ENCODE assay signal across 22 cellular contexts in genomic region chr11:57348052-57348451, GRCh38. TPM values are rescaled to one million over a fixed set of nuclear protein-coding genes. Genes with fewer than 3 reads are reported as not detected.
DNase-seq lines count a peak whose midpoint lies in the region; ATAC-seq, FAIRE-seq and TF ChIP-seq lines count a peak whose summit lies in the region.
"Had no signal": no experiment of that assay in that cellular context is flagged by ENCODE, and none has a peak within 500 bp of the region (broad histone marks: within the 10 kb centered on the region; RNA-seq: fewer than 3 reads in every experiment).

No MANE protein-coding gene starts in this region.

- H3K36me3 Mint-ChIP-seq in activated T-helper 17 cell treated with anti-CD3 and anti-CD28 coated beads, Interleukin-2, amount 50 U/mL, for 72 hours (ENCODE audit: low read depth) = no peaks in the 10 kb centered on the region

- no peaks in the 10 kb centered on the region for H3K27me3 Mint-ChIP-seq in activated T-helper 17 cell treated with anti-CD3 and anti-CD28 coated beads, Interleukin-2, amount 50 U/mL, for 72 hours

- H3K9me1 ChIP-seq in K562 (ENCODE audit: control insufficient read depth, insufficient read depth, low read length) = no peaks in the 10 kb centered on the region

- H3K4me1 ChIP-seq in K562 (replicated peaks in 1 of 2; ENCODE audit: control insufficient read depth in 2 of 2, insufficient read depth in 2 of 2, low read length in 2 of 2) (peaks cover 14 to 19% of the 10 kb centered on the region in 2 experiments), osteoblast (ENCODE audit: insufficient read depth, low read length) (peaks cover 5% of the 10 kb centered on the region)

- H4K20me1 ChIP-seq in K562 (replicated peaks; ENCODE audit: control insufficient read depth, insufficient read depth, low read length) = no peaks in the 10 kb centered on the region
- no peaks in the 10 kb centered on the region for H4K20me1 ChIP-seq in osteoblast (ENCODE audit: insufficient read depth, low read length)
- H4K20me1 ChIP-seq: BLaER1 had no signal

- POLR2A ChIA-PET in K562 (lab: Yijun Ruan, JAX) = interaction anchor here (0.6 to 1.4 kb wide), 2 partner anchors 84 to 356 kb away, joined by 3 to 4 read pairs; no protein-coding TSS in a partner anchor

- intact Hi-C loops in K562 (cut with micrococcal nuclease) = loop anchor here (5.0 to 10.0 kb wide), 2 partner anchors 447 to 1164 kb away; no protein-coding TSS in a partner anchor

- no peak for ATAC-seq in activated T-helper 17 cell treated with anti-CD3 and anti-CD28 coated beads, Interleukin-2, amount 50 U/mL, for 72 hours (replicated peaks)
- ATAC-seq in K562 = peak; percentile 46
- ATAC-seq: Panc1, SK-N-SH treated with all-trans-retinoic acid at 6 μM for 48 hours had no signal

- H3K4me3 Mint-ChIP-seq in activated T-helper 17 cell treated with anti-CD3 and anti-CD28 coated beads, Interleukin-2, amount 50 U/mL, for 72 hours = no peak overlapping the region
- H3K4me3 Mint-ChIP-seq: CD4-positive, alpha-beta T cell had no signal

- H3K4me3 ChIP-seq in K562 (no peak overlapping the region), osteoblast (ENCODE audit: insufficient read depth, low read length) (no peak overlapping the region)
- H3K4me3 ChIP-seq: BLaER1, GM23248, HAP-1 had no signal

- H2AFZ ChIP-seq in K562 (ENCODE audit: low read depth, low read length) (peak overlapping the region; percentile 75), osteoblast (ENCODE audit: low read length) (no peak overlapping the region)
- H2AFZ ChIP-seq: GM23248 had no signal

- in situ Hi-C loops in K562 (cut with MboI) = loop anchor here (10.0 kb wide), 2 partner anchors 177 to 1167 kb away; no protein-coding TSS in a partner anchor

- TF ChIP-seq CTCF in K562 (IDR thresholded peaks at IDR 0.05 in 2 of 3, conservative IDR thresholded peaks at IDR 0.05 in 1 of 3; ENCODE audit: insufficient read depth in 2 of 3, low read depth in 1 of 3, low read length in 3 of 3) (no peak), osteoblast (IDR thresholded peaks at IDR 0.05; ENCODE audit: extremely low read depth, low read depth, low read length) (no peak)

- peaks cover 8% of the 10 kb centered on the region for H3K4me1 Mint-ChIP-seq in activated T-helper 17 cell treated with anti-CD3 and anti-CD28 coated beads, Interleukin-2, amount 50 U/mL, for 72 hours

- H3K36me3 ChIP-seq in K562 (ENCODE audit: control insufficient read depth, insufficient read depth, low read length) = no peaks in the 10 kb centered on the region
- no peaks in the 10 kb centered on the region for H3K36me3 ChIP-seq in osteoblast (ENCODE audit: insufficient read depth, low read length)
- H3K36me3 ChIP-seq: BLaER1, HAP-1 had no signal

- no peak for TF ChIP-seq POLR2A in K562 (conservative IDR thresholded peaks at IDR 0.05)
- TF ChIP-seq POLR2A in erythroblast (IDR thresholded peaks at IDR 0.05; ENCODE audit: low read length) = no peak

- H3K9ac ChIP-seq in K562 (ENCODE audit: insufficient read depth in 1 of 2, low read depth in 2 of 2, low read length in 2 of 2) = peak overlapping the region in 1 of 2 experiments; percentile 53; a peak in 1 of 4 replicates
- H3K9ac ChIP-seq: BLaER1, GM23248, KMS-11 had no signal

- TF ChIP-seq RAD21 in K562 (CRISPR knock-in tag; conservative IDR thresholded peaks at IDR 0.05 in 1 of 2, IDR thresholded peaks at IDR 0.05 in 1 of 2) = no peak

- H3K9me3 Mint-ChIP-seq in activated T-helper 17 cell treated with anti-CD3 and anti-CD28 coated beads, Interleukin-2, amount 50 U/mL, for 72 hours = no peaks in the 10 kb centered on the region
- H3K9me3 Mint-ChIP-seq: CD4-positive, alpha-beta T cell had no signal

- CTCF ChIA-PET in K562 (lab: Yijun Ruan, JAX; ENCODE audit: low intra/inter-chr PET ratio) = interaction anchor here (0.7 kb wide), 1 partner anchor 173 kb away, joined by 3 read pairs; no protein-coding TSS in a partner anchor

- H3K9me3 ChIP-seq in K562 (replicated peaks; ENCODE audit: control insufficient read depth, insufficient read depth, low read depth, low read length) (0 out of 2 replicates have a peak, but pooled peaks cover 4% of the 10 kb centered on the region), osteoblast (ENCODE audit: low read depth, low read length) (peaks cover 2% of the 10 kb centered on the region)
- H3K9me3 ChIP-seq: HAP-1 had no signal

- DNase-seq in K562 (ENCODE audit: extremely low read depth in 1 of 4, low spot score in 3 of 4) (no peak), osteoblast (ENCODE audit: insufficient read length, low spot score, missing footprints) (peak; percentile 23), erythroblast (lab: John Stamatoyannopoulos, UW) (no peak), T-helper 9 cell (no peak)
- DNase-seq: ACHN; CD4-positive, alpha-beta T cell; COR-L47; DMS79; GM23248; NCI-H1092 treated with DMSO at 0.1 percent for 48 hours; NCI-H1436 treated with DMSO at 0.1 percent for 48 hours; NCI-H1930; NCI-H69; NK-92 treated with Interleukin-12 subunit alpha and Interleukin-12 subunit beta, amount 100 ng/mL, for 24 hours had no signal

- H3K27ac Mint-ChIP-seq in activated T-helper 17 cell treated with anti-CD3 and anti-CD28 coated beads, Interleukin-2, amount 50 U/mL, for 72 hours = peak overlapping the region; percentile 31
- H3K27ac Mint-ChIP-seq: CD4-positive, alpha-beta T cell had no signal

- H3K79me2 ChIP-seq in K562 (ENCODE audit: control insufficient read depth, insufficient read depth, low read length) (no peaks in the 10 kb centered on the region), osteoblast (ENCODE audit: insufficient read depth, low read length) (no peaks in the 10 kb centered on the region)

- H3K4me2 ChIP-seq in K562 (ENCODE audit: insufficient read depth, low read length) (no peak overlapping the region), osteoblast (ENCODE audit: insufficient read depth, low read length) (no peak overlapping the region)
- H3K4me2 ChIP-seq: BLaER1, KMS-11 had no signal

- FAIRE-seq in K562 (lab: Jason Lieb, UNC) = no peak

- H3K27ac ChIP-seq in K562 (ENCODE audit: extremely low read depth, low read depth, low read length) (no peak overlapping the region), osteoblast (ENCODE audit: low read depth, low read length) (no peak overlapping the region)
- H3K27ac ChIP-seq: BLaER1, GM23248, KMS-11 had no signal

- no peak for TF ChIP-seq EP300 in K562 (IDR thresholded peaks at IDR 0.05; ENCODE audit: low read length)

- no TSS peak for BruUV-seq in K562 (replicated peaks; lab: Mats Ljungman, UMichigan)

- H3K27me3 ChIP-seq in K562 (ENCODE audit: control insufficient read depth in 2 of 2, insufficient read depth in 2 of 2, low read length in 2 of 2) (no peaks in the 10 kb centered on the region), osteoblast (ENCODE audit: insufficient read depth, low read length) (peaks cover 9% of the 10 kb centered on the region)
- H3K27me3 ChIP-seq: BLaER1 had no signal

- 44% methylated on average over 6 of the region's 7 CpGs for WGBS in K562 (ENCODE audit: insufficient coverage, low coverage, missing lambda C conversion rate)

RNA-seq across cellular contexts. Expression of gene P2RX3, which starts 9.9 kb away (rescaled TPM):
- total RNA-seq in activated T-helper 17 cell treated with anti-CD3 and anti-CD28 coated beads, Interleukin-2, amount 50 U/mL, for 72 hours = not detected
- not detected in 2 replicates for total RNA-seq in K562 (2011; cell fraction: chromatin; rRNA removed; ENCODE audit: low replicate concordance)
- not detected in 2 replicates for total RNA-seq in K562 (2011; cell fraction: nucleolus; rRNA removed)
- not detected in 2 replicates for total RNA-seq in K562 (2011; cell fraction: nucleoplasm; rRNA removed)
- not detected in 2 replicates for total RNA-seq in K562 (2014; rRNA removed)
- total RNA-seq in K562 (2014; rRNA removed; fragmentation: Illumina TruSeq; extraction: Trizol) = not detected in 2 replicates
- not detected in 2 replicates for total RNA-seq in K562 (2015; rRNA removed; fragmentation: Illumina TruSeq; extraction: Trizol)
- not detected in 2 replicates for total RNA-seq in K562 (2021)
- polyA plus RNA-seq in K562 (2011; rRNA removed) = not detected in 2 replicates
- polyA plus RNA-seq in K562 (2011; cell fraction: cytosol; rRNA removed) = 0.07 TPM in 1 of 2 replicates, not detected in the other
- not detected in 2 replicates for polyA plus RNA-seq in K562 (2011; cell fraction: nucleus; rRNA removed)
- polyA plus RNA-seq in K562 (2012) = not detected in 2 replicates
- not detected in 2 replicates for polyA plus RNA-seq in K562 (2014; fragmentation: Illumina TruSeq; extraction: Trizol)
- not detected for polyA plus RNA-seq in K562 (2014; fragmentation: Nextera tagmentation; extraction: Ambion mirVana)
- polyA plus RNA-seq in K562 (2014; rRNA removed) = not detected in 2 replicates
- not detected in 2 replicates for polyA minus RNA-seq in K562 (2011; rRNA and poly(A)+ RNA removed)
- polyA minus RNA-seq in K562 (2011; cell fraction: cytosol; rRNA and poly(A)+ RNA removed) = not detected in 2 replicates
- not detected in 2 replicates for polyA minus RNA-seq in K562 (2011; cell fraction: nucleus; rRNA and poly(A)+ RNA removed)
- total RNA-seq in osteoblast = not detected in 2 replicates
- total RNA-seq: CD4-positive, alpha-beta T cell; GM23248; HT1080; NCI-H460 had no signal

RNA-seq across cellular contexts. Expression of gene SSRP1, which starts 12.4 kb away (rescaled TPM):
- 100 to 1,000 TPM in 1 of 2 donors, 10 to 100 TPM in 1; 92.1 to 171 TPM for total RNA-seq in activated T-helper 17 cell treated with anti-CD3 and anti-CD28 coated beads, Interleukin-2, amount 50 U/mL, for 72 hours
- total RNA-seq in K562 (2011; cell fraction: chromatin; rRNA removed; ENCODE audit: low replicate concordance) = 63.0 and 84.0 TPM in 2 replicates
- 50.7 and 51.9 TPM in 2 replicates for total RNA-seq in K562 (2011; cell fraction: nucleolus; rRNA removed)
- 52.0 and 58.5 TPM in 2 replicates for total RNA-seq in K562 (2011; cell fraction: nucleoplasm; rRNA removed)
- total RNA-seq in K562 (2014; rRNA removed) = 257 and 316 TPM in 2 replicates
- 216 and 243 TPM in 2 replicates for total RNA-seq in K562 (2014; rRNA removed; fragmentation: Illumina TruSeq; extraction: Trizol)
- total RNA-seq in K562 (2015; rRNA removed; fragmentation: Illumina TruSeq; extraction: Trizol) = 259 and 269 TPM in 2 replicates
- total RNA-seq in K562 (2021) = 224 and 245 TPM in 2 replicates
- 232 and 251 TPM in 2 replicates for polyA plus RNA-seq in K562 (2011; rRNA removed)
- polyA plus RNA-seq in K562 (2011; cell fraction: cytosol; rRNA removed) = 291 and 330 TPM in 2 replicates
- 122 and 133 TPM in 2 replicates for polyA plus RNA-seq in K562 (2011; cell fraction: nucleus; rRNA removed)
- 172 and 211 TPM in 2 replicates for polyA plus RNA-seq in K562 (2012)
- 314 and 416 TPM in 2 replicates for polyA plus RNA-seq in K562 (2014; fragmentation: Illumina TruSeq; extraction: Trizol)
- 10 to 100 TPM; 91.1 to 96.0 TPM for polyA plus RNA-seq in K562 (2014; fragmentation: Nextera tagmentation; extraction: Ambion mirVana)
- 224 and 238 TPM in 2 replicates for polyA plus RNA-seq in K562 (2014; rRNA removed)
- 224 and 271 TPM in 2 replicates for polyA minus RNA-seq in K562 (2011; rRNA and poly(A)+ RNA removed)
- 164 and 173 TPM in 2 replicates for polyA minus RNA-seq in K562 (2011; cell fraction: cytosol; rRNA and poly(A)+ RNA removed)
- polyA minus RNA-seq in K562 (2011; cell fraction: nucleus; rRNA and poly(A)+ RNA removed) = 25.0 and 46.5 TPM in 2 replicates
- 55.4 and 58.0 TPM in 2 replicates for total RNA-seq in osteoblast

RNA-seq across cellular contexts. Expression of gene TNKS1BP1, which starts 23.3 kb away (rescaled TPM):
- 10 to 100 TPM in 1 of 2 donors, 1 to 10 TPM in 1; 4.1 to 13.6 TPM for total RNA-seq in activated T-helper 17 cell treated with anti-CD3 and anti-CD28 coated beads, Interleukin-2, amount 50 U/mL, for 72 hours
- 28.6 and 47.8 TPM in 2 replicates for total RNA-seq in K562 (2011; cell fraction: chromatin; rRNA removed; ENCODE audit: low replicate concordance)
- 20.5 and 22.4 TPM in 2 replicates for total RNA-seq in K562 (2011; cell fraction: nucleolus; rRNA removed)
- total RNA-seq in K562 (2011; cell fraction: nucleoplasm; rRNA removed) = 30.6 and 31.7 TPM in 2 replicates
- total RNA-seq in K562 (2014; rRNA removed) (16.2 and 20.2 TPM in 2 replicates), K562 (2014; rRNA removed; fragmentation: Illumina TruSeq; extraction: Trizol) (10.9 and 11.2 TPM in 2 replicates), K562 (2015; rRNA removed; fragmentation: Illumina TruSeq; extraction: Trizol) (8.0 and 10.3 TPM in 2 replicates), K562 (2021) (35.0 and 47.2 TPM in 2 replicates), osteoblast (71.6 and 74.6 TPM in 2 replicates)
- polyA plus RNA-seq in K562 (2011; rRNA removed) (7.3 and 14.1 TPM in 2 replicates), K562 (2014; fragmentation: Illumina TruSeq; extraction: Trizol) (29.9 and 31.4 TPM in 2 replicates), K562 (2014; fragmentation: Nextera tagmentation; extraction: Ambion mirVana) (1 to 10 TPM; 1.1 to 1.2 TPM), K562 (2014; rRNA removed) (19.5 and 23.8 TPM in 2 replicates)
- 11.4 and 12.5 TPM in 2 replicates for polyA plus RNA-seq in K562 (2011; cell fraction: cytosol; rRNA removed)
- polyA plus RNA-seq in K562 (2011; cell fraction: nucleus; rRNA removed) = 34.2 and 50.1 TPM in 2 replicates
- polyA plus RNA-seq in K562 (2012) = 17.5 and 28.9 TPM in 2 replicates
- 13.6 and 14.5 TPM in 2 replicates for polyA minus RNA-seq in K562 (2011; rRNA and poly(A)+ RNA removed)
- polyA minus RNA-seq in K562 (2011; cell fraction: cytosol; rRNA and poly(A)+ RNA removed) = 13.8 and 18.3 TPM in 2 replicates
- polyA minus RNA-seq in K562 (2011; cell fraction: nucleus; rRNA and poly(A)+ RNA removed) = 8.2 and 11.6 TPM in 2 replicates

RNA-seq across cellular contexts. Expression of gene PRG3, which starts 32.9 kb away (rescaled TPM):
- total RNA-seq in activated T-helper 17 cell treated with anti-CD3 and anti-CD28 coated beads, Interleukin-2, amount 50 U/mL, for 72 hours = not detected
- not detected in 2 replicates for total RNA-seq in K562 (2011; cell fraction: chromatin; rRNA removed; ENCODE audit: low replicate concordance)
- not detected in 2 replicates for total RNA-seq in K562 (2011; cell fraction: nucleolus; rRNA removed)
- total RNA-seq in K562 (2011; cell fraction: nucleoplasm; rRNA removed) = not detected in 2 replicates
- total RNA-seq in K562 (2014; rRNA removed) = not detected in 2 replicates
- not detected in 2 replicates for total RNA-seq in K562 (2014; rRNA removed; fragmentation: Illumina TruSeq; extraction: Trizol)
- 0.18 TPM in 1 of 2 replicates, not detected in the other for total RNA-seq in K562 (2015; rRNA removed; fragmentation: Illumina TruSeq; extraction: Trizol)
- not detected in 2 replicates for total RNA-seq in K562 (2021)
- polyA plus RNA-seq in K562 (2011; rRNA removed) = not detected in 2 replicates
- 0.07 TPM in 1 of 2 replicates, not detected in the other for polyA plus RNA-seq in K562 (2011; cell fraction: cytosol; rRNA removed)
- not detected in 2 replicates for polyA plus RNA-seq in K562 (2011; cell fraction: nucleus; rRNA removed)
- polyA plus RNA-seq in K562 (2012) = not detected in 2 replicates
- not detected in 2 replicates for polyA plus RNA-seq in K562 (2014; fragmentation: Illumina TruSeq; extraction: Trizol)
- under 1 TPM; 0.38 to 0.55 TPM for polyA plus RNA-seq in K562 (2014; fragmentation: Nextera tagmentation; extraction: Ambion mirVana)
- not detected in 2 replicates for polyA plus RNA-seq in K562 (2014; rRNA removed)
- polyA minus RNA-seq in K562 (2011; rRNA and poly(A)+ RNA removed) = not detected in 2 replicates
- polyA minus RNA-seq in K562 (2011; cell fraction: cytosol; rRNA and poly(A)+ RNA removed) = not detected in 2 replicates
- not detected in 2 replicates for polyA minus RNA-seq in K562 (2011; cell fraction: nucleus; rRNA and poly(A)+ RNA removed)
- total RNA-seq in osteoblast = not detected in 2 replicates
- total RNA-seq: CD4-positive, alpha-beta T cell; GM23248; HT1080; NCI-H460 had no signal
- polyA plus RNA-seq: GM23248 had no signal

RNA-seq across cellular contexts. Expression of gene PRG2, which starts 42.4 kb away (rescaled TPM):
- total RNA-seq in activated T-helper 17 cell treated with anti-CD3 and anti-CD28 coated beads, Interleukin-2, amount 50 U/mL, for 72 hours = 1 to 10 TPM; 2.2 to 6.2 TPM
- 1.2 and 1.9 TPM in 2 replicates for total RNA-seq in K562 (2011; cell fraction: chromatin; rRNA removed; ENCODE audit: low replicate concordance)
- total RNA-seq in K562 (2011; cell fraction: nucleolus; rRNA removed) = 0.50 and 0.92 TPM in 2 replicates
- 1.4 and 1.8 TPM in 2 replicates for total RNA-seq in K562 (2011; cell fraction: nucleoplasm; rRNA removed)
- total RNA-seq in K562 (2014; rRNA removed) = 18.5 and 33.0 TPM in 2 replicates
- 23.6 and 29.8 TPM in 2 replicates for total RNA-seq in K562 (2014; rRNA removed; fragmentation: Illumina TruSeq; extraction: Trizol)
- 44.8 and 50.1 TPM in 2 replicates for total RNA-seq in K562 (2015; rRNA removed; fragmentation: Illumina TruSeq; extraction: Trizol)
- total RNA-seq in K562 (2021) = 16.4 and 30.5 TPM in 2 replicates
- 1.8 and 7.2 TPM in 2 replicates for polyA plus RNA-seq in K562 (2011; rRNA removed)
- 2.2 and 5.4 TPM in 2 replicates for polyA plus RNA-seq in K562 (2011; cell fraction: cytosol; rRNA removed)
- 1.0 and 2.0 TPM in 2 replicates for polyA plus RNA-seq in K562 (2011; cell fraction: nucleus; rRNA removed)
- polyA plus RNA-seq in K562 (2012) = 39.0 and 49.3 TPM in 2 replicates
- 23.3 and 24.4 TPM in 2 replicates for polyA plus RNA-seq in K562 (2014; fragmentation: Illumina TruSeq; extraction: Trizol)
- 10 to 100 TPM; 42.9 to 78.0 TPM for polyA plus RNA-seq in K562 (2014; fragmentation: Nextera tagmentation; extraction: Ambion mirVana)
- 26.6 and 31.8 TPM in 2 replicates for polyA plus RNA-seq in K562 (2014; rRNA removed)
- polyA minus RNA-seq in K562 (2011; rRNA and poly(A)+ RNA removed) = 0.21 and 1.1 TPM in 2 replicates
- polyA minus RNA-seq in K562 (2011; cell fraction: cytosol; rRNA and poly(A)+ RNA removed) = not detected in 2 replicates
- polyA minus RNA-seq in K562 (2011; cell fraction: nucleus; rRNA and poly(A)+ RNA removed) = 0.56 TPM in 1 of 2 replicates, not detected in the other
- total RNA-seq in osteoblast = not detected in 2 replicates
- total RNA-seq: HT1080, NCI-H460 had no signal
